17 cellular contexts compared by ENCODE assay signal in genomic region chr5:3590967-3591900, GRCh38. TPM values are rescaled to one million over a fixed set of nuclear protein-coding genes. Genes with fewer than 3 reads are reported as not detected.
A peak's percentile ranks its signal among the peaks of the same experiment; 100 is the strongest.
DNase-seq lines count a peak whose midpoint lies in the region; ATAC-seq and TF ChIP-seq lines count a peak whose summit lies in the region.
"Had no signal": no experiment of that assay in that cellular context is flagged by ENCODE, and none has a peak within 500 bp of the region (broad histone marks: within the 10 kb centered on the region; RNA-seq: fewer than 3 reads in every experiment).

No MANE protein-coding gene starts in this region.

- no peaks in the 10 kb centered on the region for H3K9me3 Mint-ChIP-seq in mesothelial cell of epicardium
- H3K9me3 Mint-ChIP-seq: activated T-helper 2 cell treated with anti-CD3 and anti-CD28 coated beads, Interferon-gamma antibody, Interleukin-2, Interleukin-4, amounts not matched to agents 10 μg/mL and 5 μg/mL and 100 μg/mL, durations not matched to agents 14 hours and 24 hours and 36 hours; T-helper 1 cell treated with Interleukin-12 subunit alpha and Interleukin-12 subunit beta and Interleukin-4 antibody, amounts not matched to agents 30 μg/mL and 1 μg/mL, for 36 hours had no signal

- H3K4me3 ChIP-seq in LNCaP clone FGC (ENCODE audit: low read depth, low read length) (no peak overlapping the region), ectodermal cell (ENCODE audit: insufficient read depth, low read depth, low read length) (peak overlapping the region; percentile 49)

- peaks cover 83% of the 10 kb centered on the region for H3K27me3 ChIP-seq in ectodermal cell (ENCODE audit: control insufficient read depth, insufficient read depth, low read length, poor library complexity, severe bottlenecking)

- TF ChIP-seq CTCF in LNCaP clone FGC (IDR thresholded peaks at IDR 0.05; ENCODE audit: control insufficient read depth, extremely low read depth, insufficient read depth) (0 out of 2 replicates have a peak, but pooled peaks have one; percentile 8), mesothelial cell of epicardium (IDR thresholded peaks at IDR 0.05; ENCODE audit: unreplicated experiment) (no peak)

- no peaks in the 10 kb centered on the region for H3K36me3 Mint-ChIP-seq in mesothelial cell of epicardium

- peaks cover 36% of the 10 kb centered on the region for H3K4me1 Mint-ChIP-seq in mesothelial cell of epicardium
- H3K4me1 Mint-ChIP-seq: IgD-negative memory B cell had no signal

- H3K4me1 ChIP-seq in ectodermal cell (ENCODE audit: control insufficient read depth, insufficient read depth, low read length) = peaks cover 14% of the 10 kb centered on the region

- DNase-seq in AG08395 (ENCODE audit: low spot score) = peak; percentile 38
- DNase-seq in LNCaP clone FGC (ENCODE audit: low read depth) = no peak
- DNase-seq in mesothelial cell of epicardium (ENCODE audit: low spot score in 2 of 2, unreplicated experiment in 2 of 2) = no peak
- no peak for DNase-seq in caudate nucleus (lab: John Stamatoyannopoulos, UW)
- DNase-seq in NCI-H2227 treated with DMSO at 0.1 percent for 48 hours (lab: John Stamatoyannopoulos, UW) = no peak
- no peak for DNase-seq in activated gamma-delta T cell (lab: John Stamatoyannopoulos, UW)
- DNase-seq: activated CD4-positive, alpha-beta T cell treated with anti-CD3 and anti-CD28 coated beads, Interleukin-2, amount 50 U/mL, for 1 hour; head of caudate nucleus had no signal

- no peak overlapping the region for H3K27ac Mint-ChIP-seq in mesothelial cell of epicardium
- H3K27ac Mint-ChIP-seq: IgD-negative memory B cell; T-helper 1 cell treated with Interleukin-12 subunit alpha and Interleukin-12 subunit beta and Interleukin-4 antibody, amounts not matched to agents 30 μg/mL and 1 μg/mL, for 36 hours had no signal

- H3K27me3 Mint-ChIP-seq in mesothelial cell of epicardium (ENCODE audit: low read depth) = peaks cover 85% of the 10 kb centered on the region

- WGBS in ectodermal cell, 2 experiments = 2% methylated on average over 78 to 79 of the region's 79 CpGs

- peak overlapping the region; percentile 65 for H3K4me3 Mint-ChIP-seq in mesothelial cell of epicardium
- H3K4me3 Mint-ChIP-seq: T-helper 1 cell treated with Interleukin-12 subunit alpha and Interleukin-12 subunit beta and Interleukin-4 antibody, amounts not matched to agents 30 μg/mL and 1 μg/mL, for 36 hours had no signal

- H3K9me3 ChIP-seq in ectodermal cell (ENCODE audit: control insufficient read depth, low read length) = no peaks in the 10 kb centered on the region

- no peaks in the 10 kb centered on the region for H3K36me3 ChIP-seq in ectodermal cell (ENCODE audit: control insufficient read depth, insufficient read depth, low read length)

- no peak overlapping the region for H3K27ac ChIP-seq in ectodermal cell (ENCODE audit: insufficient read depth, low read depth, low read length, poor library complexity, severe bottlenecking)
- H3K27ac ChIP-seq in caudate nucleus (ENCODE audit: low read depth, low read length) = no peak overlapping the region

- ATAC-seq in GM21723 (IDR thresholded peaks at IDR 0.05; ENCODE audit: unreplicated experiment) = no peak
- ATAC-seq: Panc1 had no signal

RNA-seq across cellular contexts. Expression of gene IRX1, which starts 4.4 kb away (rescaled TPM):
- polyA plus RNA-seq in ectodermal cell (2013, experiment 1 of 4) = 132 TPM
- polyA plus RNA-seq in ectodermal cell (2013, experiment 2 of 4) = 134 TPM
- 122 TPM for polyA plus RNA-seq in ectodermal cell (2013, experiment 3 of 4)
- polyA plus RNA-seq in ectodermal cell (2013, experiment 4 of 4) = 115 TPM
- total RNA-seq in mesothelial cell of epicardium = 68.5 to 71.5 TPM (median 68.6 TPM) in 3 replicates
- total RNA-seq: activated T-helper 2 cell treated with anti-CD3 and anti-CD28 coated beads, Interferon-gamma antibody, Interleukin-2, Interleukin-4, amounts not matched to agents 10 μg/mL and 5 μg/mL and 100 μg/mL, durations not matched to agents 14 hours and 24 hours and 36 hours; lung microvascular endothelial cell; NCI-H460 had no signal
- polyA plus RNA-seq: AG04450, IgD-negative memory B cell had no signal
